ENCODE assay signal across 8 cellular contexts in the genomic region with DNA sequence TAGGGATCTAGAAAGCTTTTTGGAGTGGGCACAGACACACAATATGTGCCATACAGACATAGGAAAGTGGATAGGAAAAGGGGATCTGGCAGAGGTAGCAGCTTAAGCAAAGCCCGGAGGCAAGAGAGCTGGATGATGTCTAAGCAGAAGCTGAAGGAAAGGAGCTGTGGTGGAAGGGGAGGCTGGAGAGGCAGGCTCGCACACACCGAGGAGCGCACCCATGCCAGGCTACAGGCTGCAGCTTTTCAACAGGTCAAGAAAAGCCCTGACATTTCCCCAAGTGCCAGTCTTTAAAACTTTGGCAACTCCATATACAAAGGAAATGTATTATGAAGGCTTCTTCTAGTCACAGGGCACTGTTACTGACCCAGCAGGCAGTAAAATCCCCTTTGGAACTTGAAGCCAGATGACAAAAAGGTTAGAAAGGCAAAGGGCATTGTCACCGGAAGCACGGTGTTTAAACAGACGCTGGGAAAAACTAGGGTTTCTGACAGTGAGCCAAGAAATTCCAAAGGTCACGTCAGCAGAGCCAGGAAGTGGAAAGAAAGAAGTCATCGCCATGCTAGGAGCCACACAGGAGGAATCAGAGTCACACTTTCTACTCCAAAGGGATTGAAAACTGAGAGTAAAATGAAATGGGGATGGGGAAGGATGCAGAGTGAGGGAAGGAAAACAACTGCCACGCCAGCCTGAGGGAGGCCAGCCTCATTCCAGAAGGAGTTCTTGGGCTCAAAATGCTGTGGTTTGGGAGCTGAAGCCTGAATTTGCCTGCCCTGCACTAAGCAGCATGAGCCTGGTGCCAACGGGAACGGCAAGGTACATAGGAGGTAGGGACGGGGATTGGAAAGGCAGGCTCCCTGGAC.
DNase-seq lines count a peak whose midpoint lies in the region; ATAC-seq and TF ChIP-seq lines count a peak whose summit lies in the region.

No MANE protein-coding gene starts in this region.

- H3K4me1 ChIP-seq in lower lobe of right lung (peaks cover 21% of the 10 kb centered on the region), uterus (no peaks in the 10 kb centered on the region)

- peak; percentile 49 to 63 for ATAC-seq in lower lobe of right lung

- intact Hi-C loops in lower lobe of right lung (cut with DNase I) (no loop called here), uterus (cut with DNase I; ENCODE audit: low total_unique reads) (no loop called here)

- no peak for TF ChIP-seq POLR2A in uterus (IDR thresholded peaks at IDR 0.05)

- DNase-seq in DMS 273 (lab: John Stamatoyannopoulos, UW; ENCODE audit: unreplicated experiment) (peak; percentile 43), DMS 273 treated with DMSO at 0.1 percent for 48 hours (lab: John Stamatoyannopoulos, UW) (no peak), caudate nucleus (lab: John Stamatoyannopoulos, UW) (no peak), lower lobe of right lung (no peak), uterus (peak; percentile 23 to 56), nucleus accumbens (lab: John Stamatoyannopoulos, UW) (no peak), HUDEP-2 (lab: John Stamatoyannopoulos, UW; ENCODE audit: unreplicated experiment in 76 of 76) (no peak), T-helper 2 cell (no peak)

- no peak for TF ChIP-seq CTCF in lower lobe of right lung (IDR thresholded peaks at IDR 0.05)
- no peak for TF ChIP-seq CTCF in uterus (IDR thresholded peaks at IDR 0.05)

- H3K27me3 ChIP-seq in lower lobe of right lung (ENCODE audit: low read depth) (no peaks in the 10 kb centered on the region), uterus (no peaks in the 10 kb centered on the region)

- H3K27ac ChIP-seq in caudate nucleus (ENCODE audit: low read depth, low read length) (peak overlapping the region; percentile 26), lower lobe of right lung (peak overlapping the region; percentile 78), uterus (peak overlapping the region; percentile 46 to 65)

- H3K36me3 ChIP-seq in lower lobe of right lung (no peaks in the 10 kb centered on the region), uterus (no peaks in the 10 kb centered on the region)

- H3K9me3 ChIP-seq in lower lobe of right lung = no peaks in the 10 kb centered on the region
- no peaks in the 10 kb centered on the region for H3K9me3 ChIP-seq in uterus

- H3K4me3 ChIP-seq in lower lobe of right lung (no peak overlapping the region), uterus (no peak overlapping the region)

Comparison
In these comparisons a context has a peak if more than half of its experiments do, and no peak if none do; other contexts are left out.
1. DNase-seq: peak in DMS 273 (single experiment) and uterus (2 of 2); none in DMS 273 treated with DMSO at 0.1 percent for 48 hours (single experiment), caudate nucleus (0 of 61), lower lobe of right lung (single experiment), nucleus accumbens (0 of 56), HUDEP-2 (0 of 76) and T-helper 2 cell (0 of 5).
2. H3K27ac ChIP-seq: peak in every context shown above with its lines; median percentile 78 in lower lobe of right lung; 56 in uterus; 26 in caudate nucleus.